Comparison of ENCODE assay signal across 26 cellular contexts in genomic region chr11:134407321-134407828, GRCh38. TPM values are rescaled to one million over a fixed set of nuclear protein-coding genes. Genes with fewer than 3 reads are reported as not detected.
DNase-seq lines count a peak whose midpoint lies in the region; ATAC-seq, FAIRE-seq and TF ChIP-seq lines count a peak whose summit lies in the region.
"Had no signal": no experiment of that assay in that cellular context is flagged by ENCODE, and none has a peak within 500 bp of the region (broad histone marks: within the 10 kb centered on the region; RNA-seq: fewer than 3 reads in every experiment).

No MANE protein-coding gene starts in this region.

- H2AFZ ChIP-seq in IMR-90 (replicated peaks; ENCODE audit: low read length, poor library complexity) (no peak overlapping the region), keratinocyte (ENCODE audit: control insufficient read depth, low read length) (peak overlapping the region; percentile 15)
- H2AFZ ChIP-seq: parathyroid adenoma had no signal

- no peak for ATAC-seq in IMR-90 (ENCODE audit: low read depth)
- ATAC-seq in GM21526 (IDR thresholded peaks at IDR 0.05; ENCODE audit: low FRiP score, unreplicated experiment): no peak
- ATAC-seq: activated CD8-positive, alpha-beta T cell treated with anti-CD3 and anti-CD28 coated beads, Interleukin-2, amount 10 ng/mL, durations not matched to agents 7 days and 5 days had no signal

- POLR2A ChIA-PET in IMR-90 (lab: Charles Lee; ENCODE audit: unreplicated experiment): no interaction called here

- no peak overlapping the region for H3K4me3 ChIP-seq in IMR-90 (ENCODE audit: insufficient read depth, low read depth, low read length)
- H3K4me3 ChIP-seq in keratinocyte (ENCODE audit: control insufficient read depth in 2 of 3, extremely low read depth in 1 of 3, insufficient read depth in 2 of 3, low read depth in 1 of 3, low read length in 3 of 3): no peak overlapping the region
- H3K4me3 ChIP-seq: lung, vagina had no signal

- H2BK5ac ChIP-seq in IMR-90 (ENCODE audit: low read depth, low read length, poor library complexity, severe bottlenecking): no peak overlapping the region

- FAIRE-seq in keratinocyte (lab: Jason Lieb, UNC): no peak
- FAIRE-seq: frontal cortex had no signal

- H3K4me2 ChIP-seq in IMR-90 (ENCODE audit: low read depth, low read length): no peak overlapping the region
- peak overlapping the region; percentile 10 for H3K4me2 ChIP-seq in keratinocyte (ENCODE audit: control insufficient read depth, extremely low read depth, insufficient read depth, low read depth, low read length)

- DNase-seq in IMR-90 (no peak), keratinocyte (ENCODE audit: low read depth, low spot score) (no peak), posterior vena cava (ENCODE audit: low spot score) (peak; percentile 49), HUDEP-2 (lab: John Stamatoyannopoulos, UW; ENCODE audit: unreplicated experiment in 76 of 76) (no peak), NCI-H748 treated with DMSO at 0.1 percent for 48 hours (lab: John Stamatoyannopoulos, UW) (no peak)
- DNase-seq: activated CD4-positive, CD25-positive, alpha-beta regulatory T cell; activated CD8-positive, alpha-beta T cell treated with anti-CD3 and anti-CD28 coated beads, Interleukin-2, amount 10 ng/mL, durations not matched to agents 7 days and 5 days; activated naive CD4-positive, alpha-beta T cell treated with anti-CD3 and anti-CD28 coated beads, Interleukin-2, amount 50 U/mL, for 16 hours; activated T-cell treated with anti-CD3 and anti-CD28 coated beads, Interleukin-2, amount 50 U/mL, for 4 hours; AML-193; brain microvascular endothelial cell; Caco-2; erythroblast; HFFc6; NCI-H1417 treated with DMSO at 0.1 percent for 48 hours; NCI-H2227 treated with DMSO at 0.1 percent for 48 hours; SHP77; T-helper 1 cell had no signal

- no peak overlapping the region for H3K14ac ChIP-seq in IMR-90 (replicated peaks; ENCODE audit: low read depth, low read length)

- no peaks in the 10 kb centered on the region for H3K79me2 ChIP-seq in keratinocyte (ENCODE audit: control insufficient read depth, insufficient read depth, low read length)
- H3K79me2 ChIP-seq: parathyroid adenoma had no signal

- in situ Hi-C loops in IMR-90 (cut with MboI; ENCODE audit: low sequenced_read_pairs): no loop called here

- H3K36me3 ChIP-seq in IMR-90 (ENCODE audit: control insufficient read depth, insufficient read depth, low read length) (no peaks in the 10 kb centered on the region), keratinocyte (ENCODE audit: control insufficient read depth in 2 of 2, extremely low read depth in 1 of 2, insufficient read depth in 2 of 2, low read length in 2 of 2) (no peaks in the 10 kb centered on the region)
- H3K36me3 ChIP-seq: brain microvascular endothelial cell, vagina had no signal

- no peak overlapping the region for H3K56ac ChIP-seq in IMR-90 (ENCODE audit: extremely low read depth, insufficient read depth, low read length)

- TF ChIP-seq CTCF in IMR-90 (conservative IDR thresholded peaks at IDR 0.05; ENCODE audit: low read depth, low read length) (no peak), keratinocyte (optimal IDR thresholded peaks at IDR 0.05 in 1 of 3, IDR thresholded peaks at IDR 0.05 in 1 of 3, conservative IDR thresholded peaks at IDR 0.05 in 1 of 3; ENCODE audit: extremely low read depth in 1 of 3, insufficient read depth in 2 of 3, low read length in 3 of 3) (no peak)

- BruUV-seq in IMR-90 (replicated peaks; lab: Mats Ljungman, UMichigan): no TSS peak

- CTCF ChIA-PET in IMR-90 (lab: Yijun Ruan, JAX): no interaction called here

- H2AK5ac ChIP-seq in IMR-90 (ENCODE audit: low read depth, low read length): no peak overlapping the region

- no peak overlapping the region for H3K18ac ChIP-seq in IMR-90 (ENCODE audit: low read depth, low read length)

- dilution Hi-C loops in IMR-90 (cut with HindIII; ENCODE audit: low sequenced_read_pairs, unreplicated experiment): no loop called here
- dilution Hi-C loops in keratinocyte (cut with MboI; ENCODE audit: extremely low pct_ligation_motif_present, low sequenced_read_pairs): no loop called here

- H2AK9ac ChIP-seq in IMR-90 (replicated peaks; ENCODE audit: low read depth, low read length, poor library complexity): no peak overlapping the region

- H4K20me1 ChIP-seq in IMR-90 (ENCODE audit: insufficient read depth, low read length) (no peaks in the 10 kb centered on the region), keratinocyte (ENCODE audit: control insufficient read depth, extremely low read depth, insufficient read depth, low read length) (no peaks in the 10 kb centered on the region)

- H3K27me3 ChIP-seq in IMR-90 (ENCODE audit: control insufficient read depth, insufficient read depth, low read length) (peaks cover 11% of the 10 kb centered on the region), keratinocyte (ENCODE audit: control insufficient read depth, extremely low read depth, insufficient read depth, low read length) (peaks cover 36% of the 10 kb centered on the region)

- H3K9ac ChIP-seq in IMR-90 (ENCODE audit: low read depth, low read length) (no peak overlapping the region), keratinocyte (ENCODE audit: control insufficient read depth, extremely low read depth, insufficient read depth, low read length) (no peak overlapping the region)
- H3K9ac ChIP-seq: parathyroid adenoma had no signal

- H2BK15ac ChIP-seq in IMR-90 (ENCODE audit: low read depth, low read length): no peak overlapping the region

- no peak overlapping the region for H2BK120ac ChIP-seq in IMR-90 (ENCODE audit: low read depth, low read length)

- no peak overlapping the region for H3K4ac ChIP-seq in IMR-90 (ENCODE audit: low read depth, low read length)

- TF ChIP-seq RAD21 in IMR-90 (IDR thresholded peaks at IDR 0.05; ENCODE audit: low read length): no peak

- H3K79me1 ChIP-seq in IMR-90 (ENCODE audit: low read depth in 1 of 2, low read length in 2 of 2): no peaks in the 10 kb centered on the region

- H3K27ac ChIP-seq in IMR-90 (ENCODE audit: insufficient read depth, low read length) (no peak overlapping the region), angular gyrus (ENCODE audit: low read depth, low read length) (peak overlapping the region; percentile 57), keratinocyte (ENCODE audit: control insufficient read depth, insufficient read depth, low read length) (no peak overlapping the region)
- H3K27ac ChIP-seq: brain microvascular endothelial cell, parathyroid adenoma, vagina had no signal

- no peak for TF ChIP-seq POLR2A in IMR-90 (IDR thresholded peaks at IDR 0.05; ENCODE audit: low read depth, low read length)

- H4K8ac ChIP-seq in IMR-90 (ENCODE audit: low read depth in 2 of 2, low read length in 2 of 2): no peak overlapping the region

- H2BK20ac ChIP-seq in IMR-90 (ENCODE audit: low read depth, low read length): no peak overlapping the region

- no CpG with 5 or more reads among the region's 12 CpGs for WGBS in IMR-90 (ENCODE audit: extremely low coverage in 2 of 2, insufficient read length in 1 of 2), 2 experiments

- H3K9me3 ChIP-seq in IMR-90 (ENCODE audit: control insufficient read depth, insufficient read depth, low read length) (peaks cover 2% of the 10 kb centered on the region; the same call in 1 of the 2 replicates), keratinocyte (ENCODE audit: control insufficient read depth, low read depth, low read length) (no peaks in the 10 kb centered on the region)
- H3K9me3 ChIP-seq: Caco-2, vagina had no signal

- no peaks in the 10 kb centered on the region for H3K4me1 ChIP-seq in IMR-90 (ENCODE audit: control insufficient read depth, insufficient read depth, low read length)
- peaks cover 9% of the 10 kb centered on the region for H3K4me1 ChIP-seq in keratinocyte (ENCODE audit: control insufficient read depth, extremely low read depth, insufficient read depth, low read length)
- H3K4me1 ChIP-seq: parathyroid adenoma had no signal

- H3K9me1 ChIP-seq in IMR-90 (ENCODE audit: insufficient read depth, low read length) (no peaks in the 10 kb centered on the region), keratinocyte (ENCODE audit: control insufficient read depth, extremely low read depth, insufficient read depth, low read length) (no peaks in the 10 kb centered on the region)

- no peak overlapping the region for H3K23ac ChIP-seq in IMR-90 (ENCODE audit: low read depth, low read length)

- no peak overlapping the region for H4K91ac ChIP-seq in IMR-90 (ENCODE audit: insufficient read depth, low read depth, low read length)

- intact Hi-C loops in IMR-90 (cut with micrococcal nuclease): no loop called here
- intact Hi-C loops in posterior vena cava (cut with DNase I): no loop called here

- H4K5ac ChIP-seq in IMR-90 (ENCODE audit: low read depth, low read length): no peak overlapping the region

TF ChIP-seq in IMR-90, 13 proteins besides CTCF, POLR2A, EP300 and RAD21:
- TF ChIP-seq BHLHE40 (IDR thresholded peaks at IDR 0.05; ENCODE audit: low read depth, low read length) (no peak), USF2 (IDR thresholded peaks at IDR 0.05; ENCODE audit: low read depth, low read length) (no peak), MAFK (IDR thresholded peaks at IDR 0.05; ENCODE audit: low read depth, low read length) (0 out of 2 replicates have a peak, but pooled peaks have one; percentile 5)

RNA-seq across cellular contexts. Expression of gene B3GAT1, which starts 4.7 kb away (rescaled TPM):
- total RNA-seq in IMR-90 (2012; rRNA removed) (not detected in 2 replicates), posterior vena cava (under 1 TPM in 1 of 2 donors, not detected in 1; 0.28 TPM)
- polyA plus RNA-seq in IMR-90 (2012; rRNA removed) (not detected in 2 replicates), keratinocyte (0.04 to 0.11 TPM (median 0.04 TPM) in 3 replicates)
- not detected in 2 replicates for polyA plus RNA-seq in IMR-90 (2012; cell fraction: cytosol; rRNA removed)
- polyA plus RNA-seq in IMR-90 (2012; cell fraction: nucleus; rRNA removed; ENCODE audit: low replicate concordance): 0.03 TPM in 1 of 2 replicates, not detected in the other
- polyA plus RNA-seq in keratinocyte (2011; ENCODE audit: low read depth): not detected
- polyA plus RNA-seq in keratinocyte (2011; cell fraction: cytosol; rRNA removed): 0.18 TPM in 1 of 2 replicates, not detected in the other
- polyA plus RNA-seq in keratinocyte (2011; cell fraction: nucleus; rRNA removed): 0.17 and 0.33 TPM in 2 replicates
- 0.04 and 0.13 TPM in 2 replicates for polyA plus RNA-seq in keratinocyte (2012; ENCODE audit: low replicate concordance)
- 0.10 TPM in 1 of 3 replicates, not detected in the others for polyA minus RNA-seq in keratinocyte
- not detected for polyA minus RNA-seq in keratinocyte (2011; cell fraction: cytosol; rRNA and poly(A)+ RNA removed)
- 0.16 TPM in 1 of 2 replicates, not detected in the other for polyA minus RNA-seq in keratinocyte (2011; cell fraction: nucleus; rRNA and poly(A)+ RNA removed)
- total RNA-seq: dermis microvascular lymphatic vessel endothelial cell, HFFc6, LHCN-M2 had no signal
